14 cellular contexts compared by ENCODE assay signal in the genomic region with DNA sequence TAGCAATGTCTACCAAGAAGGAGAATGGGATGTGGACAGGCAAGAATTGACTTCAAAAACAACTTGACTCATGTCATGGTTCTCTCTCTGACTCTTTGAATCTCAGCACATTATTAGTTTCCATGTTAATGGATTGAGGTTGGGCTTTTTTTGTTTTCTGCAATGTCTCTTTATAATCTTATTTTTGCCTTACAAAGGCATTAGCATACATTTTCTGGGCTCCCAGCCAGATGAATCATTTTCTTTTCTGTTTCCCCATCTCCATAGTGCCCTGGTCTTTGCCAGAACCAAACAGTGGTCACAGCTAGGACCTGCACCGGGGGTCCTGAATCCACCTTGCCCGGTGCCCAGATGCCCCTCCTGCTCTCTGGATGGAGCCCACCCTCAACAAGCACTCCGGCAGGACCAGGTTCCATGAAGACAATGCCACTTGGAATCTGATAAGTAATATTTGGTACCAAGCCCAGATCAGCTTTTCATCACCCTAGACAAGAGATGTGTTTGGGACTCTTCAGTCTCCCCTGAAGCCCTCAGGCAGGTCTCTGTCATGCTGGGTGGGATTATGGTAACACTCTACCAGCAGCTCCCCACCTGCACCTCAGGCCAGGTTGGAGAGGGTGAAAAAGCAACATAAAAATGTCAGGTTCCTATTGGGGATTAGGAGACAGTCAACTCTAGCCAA.
A peak's percentile ranks its signal among the peaks of the same experiment; 100 is the strongest.
DNase-seq lines count a peak whose midpoint lies in the region; ATAC-seq and TF ChIP-seq lines count a peak whose summit lies in the region.
"Had no signal": no experiment of that assay in that cellular context is flagged by ENCODE, and none has a peak within 500 bp of the region (broad histone marks: within the 10 kb centered on the region; RNA-seq: fewer than 3 reads in every experiment).

No MANE protein-coding gene starts in this region.

- no peaks in the 10 kb centered on the region for H3K9me3 Mint-ChIP-seq in MCF 10A (ENCODE audit: unreplicated experiment)

- H3K27me3 ChIP-seq in breast epithelium: no peaks in the 10 kb centered on the region
- H3K27me3 ChIP-seq in PC-3 (ENCODE audit: low read length): no peaks in the 10 kb centered on the region
- H3K27me3 ChIP-seq: SJCRH30, vagina had no signal

- BruUV-seq in MCF 10A (replicated peaks; lab: Mats Ljungman, UMichigan): no TSS peak
- BruUV-seq in PC-3 (replicated peaks; lab: Mats Ljungman, UMichigan): no TSS peak

- H3K27ac Mint-ChIP-seq in MCF 10A (ENCODE audit: low read depth, unreplicated experiment): peak overlapping the region; percentile 94

- DNase-seq in MCF 10A (ENCODE audit: unreplicated experiment): peak; percentile 96
- DNase-seq in breast epithelium (ENCODE audit: low spot score in 2 of 2): no peak
- DNase-seq in PC-3: peak; percentile 97
- DNase-seq in fibroblast of mammary gland (ENCODE audit: low read depth): peak; percentile 84
- DNase-seq in SKM-1 (lab: John Stamatoyannopoulos, UW; ENCODE audit: unreplicated experiment): no peak
- DNase-seq: activated CD8-positive, alpha-beta memory T cell treated with anti-CD3 and anti-CD28 coated beads for 24 hours; AML-193; stimulated activated CD4-positive, alpha-beta T cell treated with anti-CD3 and anti-CD28 coated beads, Interleukin-4, amount 100 ng/mL, for 24 hours had no signal

- no peak overlapping the region for H2AFZ ChIP-seq in PC-3 (ENCODE audit: low read length)

- no peaks in the 10 kb centered on the region for H3K9me3 ChIP-seq in breast epithelium
- H3K9me3 ChIP-seq in PC-3 (ENCODE audit: low read length): no peaks in the 10 kb centered on the region
- H3K9me3 ChIP-seq: vagina had no signal

- TF ChIP-seq POLR2A in breast epithelium (IDR thresholded peaks at IDR 0.05): no peak

- peak overlapping the region; percentile 15; the same call in 1 of the 2 replicates for H3K9ac ChIP-seq in PC-3 (ENCODE audit: low read length)

- CTCF ChIA-PET in MCF 10A (lab: Yijun Ruan, JAX): interaction anchor here (0.6 to 1.5 kb wide), 5 partner anchors 26 to 1371 kb away, joined by 3 to 6 read pairs (median 3); no protein-coding TSS in a partner anchor
- CTCF ChIA-PET in PC-3 (lab: Charles Lee): no interaction called here

- no peaks in the 10 kb centered on the region for H4K20me1 ChIP-seq in PC-3 (ENCODE audit: low read length)

- no peak overlapping the region for H3K4me3 Mint-ChIP-seq in MCF 10A (ENCODE audit: unreplicated experiment)
- H3K4me3 Mint-ChIP-seq: neural crest cell had no signal

- ATAC-seq in PC-3 (peak; percentile 94), HG03460 (IDR thresholded peaks at IDR 0.05; ENCODE audit: unreplicated experiment) (no peak), GM18861 (IDR thresholded peaks at IDR 0.05; ENCODE audit: unreplicated experiment) (no peak), GM19023 (IDR thresholded peaks at IDR 0.05; ENCODE audit: unreplicated experiment) (no peak)

- no peak overlapping the region for H3K4me3 ChIP-seq in breast epithelium
- H3K4me3 ChIP-seq in PC-3 (ENCODE audit: low read length): no peak overlapping the region
- H3K4me3 ChIP-seq in fibroblast of mammary gland (ENCODE audit: control insufficient read depth, low read depth, low read length): no peak overlapping the region
- H3K4me3 ChIP-seq: SJCRH30, vagina had no signal

- peak overlapping the region; percentile 23 for H3K4me2 ChIP-seq in PC-3 (ENCODE audit: low read length)

- no peaks in the 10 kb centered on the region for H3F3A ChIP-seq in PC-3 (ENCODE audit: low read length, unreplicated experiment)

- H3K27me3 Mint-ChIP-seq in MCF 10A (ENCODE audit: insufficient read depth, unreplicated experiment): no peaks in the 10 kb centered on the region

- H3K27ac ChIP-seq in breast epithelium (no peak overlapping the region), PC-3 (ENCODE audit: low read length) (peak overlapping the region; percentile 62)
- H3K27ac ChIP-seq: SJCRH30, vagina had no signal

- no peak for TF ChIP-seq CTCF in MCF 10A (IDR thresholded peaks at IDR 0.05; ENCODE audit: unreplicated experiment)
- no peak for TF ChIP-seq CTCF in breast epithelium (IDR thresholded peaks at IDR 0.05)
- no peak for TF ChIP-seq CTCF in PC-3 (conservative IDR thresholded peaks at IDR 0.05; ENCODE audit: low read depth, low read length)
- TF ChIP-seq CTCF in fibroblast of mammary gland (conservative IDR thresholded peaks at IDR 0.05; ENCODE audit: control insufficient read depth, insufficient read depth, low read depth, low read length): no peak

- H3K9me2 ChIP-seq in PC-3 (replicated peaks; ENCODE audit: low read length): no peaks in the 10 kb centered on the region

- no peaks in the 10 kb centered on the region for H3K36me3 Mint-ChIP-seq in MCF 10A (ENCODE audit: insufficient read depth, unreplicated experiment)

- POLR2A ChIA-PET in MCF 10A (lab: Yijun Ruan, JAX) (interaction anchor here (0.5 to 5.6 kb wide), 21 partner anchors 9 to 1792 kb away, joined by 3 to 23 read pairs (median 4); no protein-coding TSS in a partner anchor), PC-3 (lab: Charles Lee; ENCODE audit: unreplicated experiment) (no interaction called here)

- H3K4me1 ChIP-seq in breast epithelium: no peaks in the 10 kb centered on the region
- peaks cover 23% of the 10 kb centered on the region for H3K4me1 ChIP-seq in PC-3 (ENCODE audit: insufficient read depth, low read length)

- H3K79me2 ChIP-seq in PC-3 (ENCODE audit: low read length): no peaks in the 10 kb centered on the region

- intact Hi-C loops in MCF 10A (cut with micrococcal nuclease) (no loop called here), breast epithelium (cut with DNase I; ENCODE audit: low total_unique reads) (no loop called here), PC-3 (cut with micrococcal nuclease) (no loop called here)

- peaks cover 20% of the 10 kb centered on the region for H3K4me1 Mint-ChIP-seq in MCF 10A (ENCODE audit: insufficient read depth, unreplicated experiment)

- H3K36me3 ChIP-seq in breast epithelium: no peaks in the 10 kb centered on the region
- no peaks in the 10 kb centered on the region for H3K36me3 ChIP-seq in PC-3 (ENCODE audit: low read depth, low read length)
- H3K36me3 ChIP-seq: vagina had no signal

Comparison
In these comparisons a context has a peak if more than half of its experiments do, and no peak if none do; other contexts are left out.
1. DNase-seq: peak in MCF 10A (single experiment), PC-3 (single experiment) and fibroblast of mammary gland (single experiment); none in breast epithelium (0 of 2) and SKM-1 (single experiment).